In genomic region chr6:41023114-41023513, GRCh38 we compare ENCODE assay signal across 20 cellular contexts. TPM values are rescaled to one million over a fixed set of nuclear protein-coding genes. Genes with fewer than 3 reads are reported as not detected.
A peak's percentile ranks its signal among the peaks of the same experiment; 100 is the strongest.
DNase-seq lines count a peak whose midpoint lies in the region; ATAC-seq and TF ChIP-seq lines count a peak whose summit lies in the region.
"Had no signal": no experiment of that assay in that cellular context is flagged by ENCODE, and none has a peak within 500 bp of the region (broad histone marks: within the 10 kb centered on the region; RNA-seq: fewer than 3 reads in every experiment).

No MANE protein-coding gene starts in this region.

- no peak overlapping the region for H2AFZ ChIP-seq in neural progenitor cell (replicated peaks)

- intact Hi-C loops in Panc1 (cut with micrococcal nuclease; ENCODE audit: unreplicated experiment) = loop anchor here (2.0 kb wide), 1 partner anchor 126 kb away; no protein-coding TSS in a partner anchor

- peaks cover 4% of the 10 kb centered on the region for H3K36me3 Mint-ChIP-seq in endodermal cell (ENCODE audit: low read depth)
- H3K36me3 Mint-ChIP-seq in neural progenitor cell = peaks cover 12% of the 10 kb centered on the region

- H3K36me3 ChIP-seq in Panc1 (ENCODE audit: control insufficient read depth, insufficient read depth, low read length) (no peaks in the 10 kb centered on the region), endodermal cell (ENCODE audit: control insufficient read depth, insufficient read depth, low read length) (no peaks in the 10 kb centered on the region), neural progenitor cell (no peaks in the 10 kb centered on the region)
- H3K36me3 ChIP-seq: HAP-1 had no signal

- no peaks in the 10 kb centered on the region for H4K20me1 ChIP-seq in neural progenitor cell (ENCODE audit: low read depth)

- H3K27me3 ChIP-seq in Panc1 (ENCODE audit: control insufficient read depth, insufficient read depth, low read length) (no peaks in the 10 kb centered on the region), endodermal cell (ENCODE audit: control insufficient read depth, insufficient read depth, low read length, poor library complexity, severe bottlenecking) (no peaks in the 10 kb centered on the region), neural progenitor cell (no peaks in the 10 kb centered on the region)

- H3K4me1 ChIP-seq in Panc1 (ENCODE audit: control insufficient read depth, insufficient read depth, low read length) (peaks cover 33% of the 10 kb centered on the region), endodermal cell (ENCODE audit: control insufficient read depth, insufficient read depth, low read length) (peaks cover under 1% of the 10 kb centered on the region), neural progenitor cell (peaks cover 17% of the 10 kb centered on the region)

- no peaks in the 10 kb centered on the region for H3K27me3 Mint-ChIP-seq in endodermal cell (ENCODE audit: insufficient read depth)
- H3K27me3 Mint-ChIP-seq in neural progenitor cell (ENCODE audit: insufficient read depth, low read depth) = no peaks in the 10 kb centered on the region

- 94 to 96% methylated on average over 3 of the region's 3 CpGs for WGBS in endodermal cell (ENCODE audit: insufficient coverage in 1 of 2, insufficient read length in 1 of 2), 2 experiments

- H3K27ac Mint-ChIP-seq in endodermal cell (no peak overlapping the region), neural progenitor cell (peak overlapping the region; percentile 34)
- H3K27ac Mint-ChIP-seq: CD8-positive, alpha-beta memory T cell had no signal

- in situ Hi-C loops in Panc1 (cut with HindIII; ENCODE audit: low pct_unique_long_range_greater_than_20kb, low sequenced_read_pairs) = no loop called here

- H3K4me2 ChIP-seq in neural progenitor cell = no peak overlapping the region

- H3K79me2 ChIP-seq in neural progenitor cell (ENCODE audit: low read depth) = no peaks in the 10 kb centered on the region

- H3K9me3 ChIP-seq in Panc1 (ENCODE audit: control insufficient read depth, insufficient read depth, low read depth, low read length) = no peaks in the 10 kb centered on the region
- peaks cover 7% of the 10 kb centered on the region for H3K9me3 ChIP-seq in endodermal cell (ENCODE audit: control insufficient read depth, low read length)
- H3K9me3 ChIP-seq in neural progenitor cell (ENCODE audit: low read depth) = no peaks in the 10 kb centered on the region
- H3K9me3 ChIP-seq: HAP-1 had no signal

- H3K9me3 Mint-ChIP-seq in endodermal cell (peaks cover 6% of the 10 kb centered on the region), neural progenitor cell (no peaks in the 10 kb centered on the region)
- H3K9me3 Mint-ChIP-seq: CD8-positive, alpha-beta memory T cell had no signal

- H3K4me3 ChIP-seq in Panc1 (ENCODE audit: low read depth in 2 of 2, low read length in 2 of 2) (no peak overlapping the region), endodermal cell (ENCODE audit: low read length) (no peak overlapping the region), neural progenitor cell (no peak overlapping the region)
- H3K4me3 ChIP-seq: HAP-1 had no signal

- POLR2A ChIA-PET in Panc1 (lab: Charles Lee) = interaction anchor here (0.5 kb wide), 1 partner anchor 9 kb away, joined by 4 read pairs; no protein-coding TSS in a partner anchor

- H3K9ac ChIP-seq in endodermal cell (ENCODE audit: extremely low read depth, low read length, poor library complexity, severe bottlenecking) = no peak overlapping the region
- H3K9ac ChIP-seq in neural progenitor cell = no peak overlapping the region

- DNase-seq in EH (ENCODE audit: low read depth) (peak; percentile 13), Panc1 (ENCODE audit: low read depth, low spot score) (no peak), endodermal cell (peak; percentile 32), neural progenitor cell (ENCODE audit: low spot score) (no peak), 8988T (no peak), NCI-H526 (lab: John Stamatoyannopoulos, UW) (no peak)
- DNase-seq in stimulated activated CD4-positive, alpha-beta T cell treated with anti-CD3 and anti-CD28 coated beads, Interleukin-4, amount 100 ng/mL, for 1 hour = no peak
- DNase-seq: AML-193; C1 segment of cervical spinal cord; CD8-positive, alpha-beta memory T cell; KBM-7; NCI-H1092 treated with DMSO at 0.1 percent for 48 hours; NCI-H2227 treated with DMSO at 0.1 percent for 48 hours; NCI-H510A treated with DMSO at 0.1 percent for 48 hours; RPMI8226; SHP77 treated with DMSO at 0.1 percent for 48 hours; T-helper 1 cell had no signal

- H3K4me1 Mint-ChIP-seq in endodermal cell = peaks cover 13% of the 10 kb centered on the region
- peaks cover 21% of the 10 kb centered on the region for H3K4me1 Mint-ChIP-seq in neural progenitor cell

- H3F3A ChIP-seq in neural progenitor cell (ENCODE audit: low read depth) = peaks cover 7% of the 10 kb centered on the region

- ATAC-seq in Panc1 = no peak
- ATAC-seq: HepG2 had no signal

- CTCF ChIA-PET in Panc1 (lab: Charles Lee) = no interaction called here

- TF ChIP-seq CTCF in Panc1 (IDR thresholded peaks at IDR 0.05) (no peak), endodermal cell (conservative IDR thresholded peaks at IDR 0.05) (no peak), neural progenitor cell (IDR thresholded peaks at IDR 0.05) (no peak)

- H3K4me3 Mint-ChIP-seq in endodermal cell (no peak overlapping the region), neural progenitor cell (no peak overlapping the region)
- H3K4me3 Mint-ChIP-seq: CD8-positive, alpha-beta memory T cell had no signal

- H3K27ac ChIP-seq in Panc1 (ENCODE audit: low read length) (peak overlapping the region; percentile 91), endodermal cell (ENCODE audit: low read depth, low read length) (no peak overlapping the region), neural progenitor cell (no peak overlapping the region)

- no TSS peak for BruUV-seq in Panc1 (replicated peaks; lab: Mats Ljungman, UMichigan)

RNA-seq across cellular contexts. Expression of gene UNC5CL, which starts 15.9 kb away (rescaled TPM):
- 0.36 TPM for total RNA-seq in Panc1 (2021; ENCODE audit: unreplicated experiment)
- polyA plus RNA-seq in Panc1 (2012; ENCODE audit: insufficient read length) = 0.67 TPM
- total RNA-seq in endodermal cell = 1 to 10 TPM; 3.8 to 4.7 TPM
- polyA plus RNA-seq in endodermal cell (2013, experiment 1 of 2) = 2.5 TPM
- polyA plus RNA-seq in endodermal cell (2013, experiment 2 of 2) = 2.5 TPM
- 2.2 and 5.0 TPM in 2 replicates for total RNA-seq in neural progenitor cell (ENCODE audit: low replicate concordance)

RNA-seq across cellular contexts. Expression of gene TSPO2, which starts 19.2 kb away (rescaled TPM):
- total RNA-seq in Panc1 (2021; ENCODE audit: unreplicated experiment) (not detected), endodermal cell (not detected), neural progenitor cell (ENCODE audit: low replicate concordance) (not detected in 2 replicates)
- polyA plus RNA-seq in Panc1 (2012; ENCODE audit: insufficient read length) = not detected
- not detected for polyA plus RNA-seq in endodermal cell (2013, experiment 1 of 2)
- polyA plus RNA-seq in endodermal cell (2013, experiment 2 of 2) = not detected
- total RNA-seq: CD8-positive, alpha-beta memory T cell; HepG2 had no signal
- polyA plus RNA-seq: AG04450; CD8-positive, alpha-beta memory T cell had no signal

RNA-seq across cellular contexts. Expression of gene APOBEC2, which starts 29.9 kb away (rescaled TPM):
- total RNA-seq in Panc1 (2021; ENCODE audit: unreplicated experiment) = not detected
- not detected for polyA plus RNA-seq in Panc1 (2012; ENCODE audit: insufficient read length)
- total RNA-seq in endodermal cell = under 1 TPM in 1 of 2 donors, not detected in 1; 0.31 TPM
- polyA plus RNA-seq in endodermal cell (2013, experiment 1 of 2) = not detected
- not detected for polyA plus RNA-seq in endodermal cell (2013, experiment 2 of 2)
- total RNA-seq in neural progenitor cell (ENCODE audit: low replicate concordance) = 0.46 TPM in 1 of 2 replicates, not detected in the other
- total RNA-seq: CD8-positive, alpha-beta memory T cell had no signal
- polyA plus RNA-seq: AG04450; CD8-positive, alpha-beta memory T cell; HepG2 had no signal

RNA-seq across cellular contexts. Expression of gene OARD1, which starts 49.0 kb away (rescaled TPM):
- 18.2 TPM for total RNA-seq in Panc1 (2021; ENCODE audit: unreplicated experiment)
- 15.1 TPM for polyA plus RNA-seq in Panc1 (2012; ENCODE audit: insufficient read length)
- 10 to 100 TPM; 33.8 to 40.7 TPM for total RNA-seq in endodermal cell
- polyA plus RNA-seq in endodermal cell (2013, experiment 1 of 2) = 52.4 TPM
- 43.3 TPM for polyA plus RNA-seq in endodermal cell (2013, experiment 2 of 2)
- total RNA-seq in neural progenitor cell (ENCODE audit: low replicate concordance) = 41.9 and 67.9 TPM in 2 replicates

RNA-seq across cellular contexts. Expression of gene NFYA, which starts 49.7 kb away (rescaled TPM):
- total RNA-seq in Panc1 (2021; ENCODE audit: unreplicated experiment) (34.7 TPM), endodermal cell (10 to 100 TPM; 44.8 to 45.8 TPM), neural progenitor cell (ENCODE audit: low replicate concordance) (34.8 and 47.9 TPM in 2 replicates)
- 37.9 TPM for polyA plus RNA-seq in Panc1 (2012; ENCODE audit: insufficient read length)
- polyA plus RNA-seq in endodermal cell (2013, experiment 1 of 2) = 50.5 TPM
- polyA plus RNA-seq in endodermal cell (2013, experiment 2 of 2) = 45.9 TPM

Comparison
In these comparisons a context has a peak if more than half of its experiments do, and no peak if none do; other contexts are left out.
1. DNase-seq: peak in EH (single experiment) and endodermal cell (single experiment); none in Panc1 (single experiment), neural progenitor cell (single experiment), 8988T (single experiment), NCI-H526 (0 of 2) and stimulated activated CD4-positive, alpha-beta T cell treated with anti-CD3 and anti-CD28 coated beads, Interleukin-4, amount 100 ng/mL, for 1 hour (single experiment).